In the genomic region with DNA sequence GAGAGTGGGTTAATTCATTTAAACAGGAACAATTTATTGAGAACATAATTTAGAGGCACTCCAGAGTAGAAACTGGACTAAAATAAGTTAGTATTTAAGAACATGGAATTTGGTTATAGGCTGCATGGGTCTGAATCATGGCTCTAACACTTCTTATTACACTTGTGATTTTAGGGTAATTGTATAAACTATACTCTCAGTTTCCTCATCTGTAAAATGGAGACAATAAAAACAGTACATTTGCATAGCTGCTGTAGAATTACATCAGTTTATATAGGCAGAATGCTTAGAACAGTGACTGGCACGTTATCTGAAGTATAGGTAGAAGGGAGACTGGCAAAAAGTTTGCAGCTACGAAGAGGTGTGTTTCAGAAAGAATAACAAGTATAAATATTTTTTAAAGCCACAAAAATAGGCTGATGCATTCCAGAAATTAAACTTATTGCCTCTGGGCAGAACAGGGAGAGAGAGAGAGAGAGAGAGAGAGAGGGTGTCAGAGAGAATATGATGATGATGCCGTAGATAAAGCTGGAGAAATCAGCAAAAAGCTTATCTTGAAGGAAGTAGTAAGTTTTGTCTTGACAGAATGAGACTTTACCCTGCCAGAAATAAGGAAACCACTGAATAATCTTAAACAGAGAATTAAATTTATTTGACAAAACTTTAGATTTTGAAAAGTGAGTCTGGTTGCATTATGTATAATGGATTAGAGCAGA, we compare ENCODE assay signal across 21 cellular contexts. TPM values are rescaled to one million over a fixed set of nuclear protein-coding genes. Genes with fewer than 3 reads are reported as not detected.
"Had no signal": no experiment of that assay in that cellular context is flagged by ENCODE, and none has a peak within 500 bp of the region (broad histone marks: within the 10 kb centered on the region; RNA-seq: fewer than 3 reads in every experiment).

No MANE protein-coding gene starts in this region.

- DNase-seq: IMR-90, Kasumi-1, MM.1S, NCI-H1092 treated with DMSO at 0.1 percent for 48 hours, NCI-H1436, NCI-H187, NCI-H2029, NCI-H2081 treated with DMSO at 0.1 percent for 48 hours, NCI-H2171, NCI-H345, NCI-H446 treated with DMSO at 0.1 percent for 48 hours, NCI-H510A treated with DMSO at 0.1 percent for 48 hours, NCI-H526, Right ventricle myocardium superior, RPMI8226, SIG-M5, SK-N-SH had no signal

- ATAC-seq: HepG2 had no signal

RNA-seq across cellular contexts. Expression of a gene that starts 8.1 kb away (rescaled TPM):
- total RNA-seq: HepG2, HT1080, IMR-90, M059J, Right ventricle myocardium superior, SK-MEL-5 had no signal

RNA-seq across cellular contexts. Expression of a gene that starts 25.9 kb away (rescaled TPM):
- total RNA-seq: HepG2, HT1080, IMR-90, M059J, Right ventricle myocardium superior, SK-MEL-5 had no signal

RNA-seq across cellular contexts. Expression of a gene that starts 28.2 kb away (rescaled TPM):
- total RNA-seq: HepG2, HT1080, IMR-90, M059J, Right ventricle myocardium superior, SK-MEL-5 had no signal

RNA-seq across cellular contexts. Expression of a gene that starts 42.2 kb away (rescaled TPM):
- total RNA-seq: HepG2, HT1080, IMR-90, Right ventricle myocardium superior, SK-MEL-5 had no signal

RNA-seq across cellular contexts. Expression of a gene that starts 43.3 kb away (rescaled TPM):
- total RNA-seq: HepG2, HT1080, IMR-90, M059J, Right ventricle myocardium superior, SK-MEL-5 had no signal
